In genomic region chr1:89762801-89763648, GRCh38 we compare ENCODE assay signal across 1 cellular context.
TF ChIP-seq lines count a peak whose summit lies in the region.

No MANE protein-coding gene starts in this region.

TF ChIP-seq in K562, 482 proteins besides CTCF, POLR2A, EP300 and RAD21 (continued from another document and continues in another):
- TF ChIP-seq AFF4 (CRISPR knock-in tag; IDR thresholded peaks at IDR 0.05) (peak; percentile 57; the same call in 1 of the 2 replicates), MNT (conservative IDR thresholded peaks at IDR 0.05) (0 out of 4 replicates have a peak, but pooled peaks of 1 of the 2 experiments have one; percentile 36), JUND (IDR thresholded peaks at IDR 0.05; ENCODE audit: borderline replicate concordance, low read depth, low read length) (peak; percentile 37; the same call in 1 of the 2 replicates), JUND (tag; IDR thresholded peaks at IDR 0.05; ENCODE audit: borderline replicate concordance, low read depth, low read length) (peak; percentile 35; the same call in 1 of the 3 replicates), ZNF561 (CRISPR knock-in tag; conservative IDR thresholded peaks at IDR 0.05) (no peak), THAP7 (CRISPR knock-in tag; IDR thresholded peaks at IDR 0.05) (no peak), RNF2 (IDR thresholded peaks at IDR 0.05) (0 out of 2 replicates have a peak, but pooled peaks have one; percentile 24), SRF (CRISPR knock-in tag; IDR thresholded peaks at IDR 0.05) (peak; percentile 43 to 91; a peak in 2 of 4 replicates), GABPB1 (CRISPR knock-in tag; IDR thresholded peaks at IDR 0.05) (peak; percentile 73; the same call in 1 of the 2 replicates), PHB2 (IDR thresholded peaks at IDR 0.05; ENCODE audit: low read depth) (peak; percentile 63; the same call in 1 of the 2 replicates), AFF1 (IDR thresholded peaks at IDR 0.05; ENCODE audit: low read depth in 1 of 2, partially characterized antibody in 2 of 2) (peak; percentile 40 to 66), ZNF511 (CRISPR knock-in tag; IDR thresholded peaks at IDR 0.05) (peak; percentile 67; the same call in 1 of the 2 replicates), RBFOX2 (IDR thresholded peaks at IDR 0.05; ENCODE audit: low read depth, low read length) (peak; percentile 45), SP1 (CRISPR knock-in tag; IDR thresholded peaks at IDR 0.05) (peak; percentile 66; the same call in 1 of the 2 replicates), NR2C2 (CRISPR knock-in tag; IDR thresholded peaks at IDR 0.05) (no peak), NR2C2 (tag; IDR thresholded peaks at IDR 0.05) (peak; percentile 82), MYC (IDR thresholded peaks at IDR 0.05; ENCODE audit: low read depth, low read length) (peak; percentile 16; the same call in 1 of the 2 replicates), MYC (CRISPR knock-in tag; IDR thresholded peaks at IDR 0.05; ENCODE audit: borderline replicate concordance, low read depth) (no peak), ZBTB40 (IDR thresholded peaks at IDR 0.05) (0 out of 2 replicates have a peak, but pooled peaks have one; percentile 52), ZBTB40 (CRISPR knock-in tag; IDR thresholded peaks at IDR 0.05) (no peak), EHMT2 (IDR thresholded peaks at IDR 0.05) (no peak), ZFP30 (CRISPR knock-in tag; IDR thresholded peaks at IDR 0.05; ENCODE audit: borderline replicate concordance) (no peak), MECOM (CRISPR knock-in tag; IDR thresholded peaks at IDR 0.05) (peak; percentile 91; the same call in 1 of the 2 replicates), ZKSCAN8 (CRISPR knock-in tag; IDR thresholded peaks at IDR 0.05) (no peak), ZNF384 (IDR thresholded peaks at IDR 0.05; ENCODE audit: low read depth, low read length) (peak; percentile 16; the same call in 1 of the 2 replicates), HLTF (IDR thresholded peaks at IDR 0.05) (0 out of 2 replicates have a peak, but pooled peaks have one; percentile 69), MTA1 (IDR thresholded peaks at IDR 0.05; ENCODE audit: borderline replicate concordance) (peak; percentile 77; the same call in 1 of the 2 replicates), SMC3 (conservative IDR thresholded peaks at IDR 0.05; ENCODE audit: insufficient read depth, low read depth, low read length) (peak; percentile 95), HCFC1 (IDR thresholded peaks at IDR 0.05; ENCODE audit: low read depth, low read length) (0 out of 2 replicates have a peak, but pooled peaks have one; percentile 31), VEZF1 (CRISPR knock-in tag; IDR thresholded peaks at IDR 0.05) (peak; percentile 24; the same call in 1 of the 2 replicates), CREB1 (IDR thresholded peaks at IDR 0.05) (no peak), CREB1 (CRISPR knock-in tag; IDR thresholded peaks at IDR 0.05) (peak; percentile 41; the same call in 1 of the 2 replicates), TRIM24 (IDR thresholded peaks at IDR 0.05) (peak in 1 of 2 experiments; percentile 48; a peak in 1 of 4 replicates), FOXP1 (CRISPR knock-in tag; IDR thresholded peaks at IDR 0.05) (0 out of 2 replicates have a peak, but pooled peaks have one; percentile 26), MAFK (IDR thresholded peaks at IDR 0.05; ENCODE audit: low read length) (0 out of 2 replicates have a peak, but pooled peaks have one; percentile 6), KDM2B (CRISPR knock-in tag; IDR thresholded peaks at IDR 0.05) (no peak), IFI16 (CRISPR knock-in tag; IDR thresholded peaks at IDR 0.05) (no peak)
